Comparison of ENCODE assay signal across 2 cellular contexts in the genomic region with DNA sequence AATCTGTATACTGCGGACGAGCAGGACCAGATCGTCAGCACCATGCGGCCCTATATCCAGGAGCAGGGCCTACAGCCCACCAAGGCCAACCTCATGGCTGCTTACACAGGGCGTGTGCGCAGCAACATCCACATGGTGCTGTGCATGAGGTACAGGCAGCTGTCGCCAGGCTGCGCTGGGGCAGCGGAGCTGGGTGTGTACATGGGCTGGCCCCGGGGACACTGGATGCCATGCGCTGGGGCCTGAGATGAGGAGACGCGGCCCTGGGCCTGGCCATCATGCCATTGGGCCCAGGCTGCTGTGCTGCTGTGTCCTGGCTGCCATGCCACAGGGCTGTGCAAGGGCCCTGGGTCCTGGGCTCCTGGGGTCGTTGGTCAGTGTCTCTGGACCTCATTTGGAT.
TF ChIP-seq lines count a peak whose summit lies in the region.

No MANE protein-coding gene starts in this region.

TF ChIP-seq in HepG2, 621 proteins besides CTCF, POLR2A, EP300 and RAD21:
- no peak for TF ChIP-seq HNF4G (IDR thresholded peaks at IDR 0.05; ENCODE audit: borderline replicate concordance, low read depth, low read length)
- no peak for TF ChIP-seq HNF4G (CRISPR knock-in tag; IDR thresholded peaks at IDR 0.05; ENCODE audit: borderline replicate concordance, low read depth)
- no peak for TF ChIP-seq GTF2F1 (IDR thresholded peaks at IDR 0.05; ENCODE audit: low read length)
- TF ChIP-seq ZNF768 (CRISPR knock-in tag; IDR thresholded peaks at IDR 0.05): peak; percentile 13; the same call in 1 of the 2 replicates

TF ChIP-seq in K562, 482 proteins besides CTCF, POLR2A, EP300 and RAD21:
- TF ChIP-seq NBN (IDR thresholded peaks at IDR 0.05; ENCODE audit: low read depth) (no peak), POLR2G (IDR thresholded peaks at IDR 0.05; ENCODE audit: low read depth, low read length) (peak; percentile 35; the same call in 1 of the 2 replicates), ZNF224 (CRISPR knock-in tag; IDR thresholded peaks at IDR 0.05) (no peak)
